8 cellular contexts compared by ENCODE assay signal in genomic region chr1:182962554-182963115, GRCh38. TPM values are rescaled to one million over a fixed set of nuclear protein-coding genes. Genes with fewer than 3 reads are reported as not detected.
DNase-seq lines count a peak whose midpoint lies in the region; ATAC-seq and TF ChIP-seq lines count a peak whose summit lies in the region.

No MANE protein-coding gene starts in this region.

- H3K27ac ChIP-seq in transverse colon = peak overlapping the region in 3 of 4 donors; percentile 34 to 71 (median 39)

- H3K36me3 Mint-ChIP-seq in T-helper 17 cell (ENCODE audit: low read depth) = no peaks in the 10 kb centered on the region

- peak; percentile 86 to 90 (median 89) for TF ChIP-seq CTCF in transverse colon (IDR thresholded peaks at IDR 0.05)

- H3K4me3 Mint-ChIP-seq in T-helper 17 cell = no peak overlapping the region

- no peaks in the 10 kb centered on the region for H3K27me3 ChIP-seq in transverse colon

- DNase-seq in CD1c-positive myeloid dendritic cell (ENCODE audit: extremely low spot score) (peak; percentile 73), NCI-H187 (lab: John Stamatoyannopoulos, UW) (peak; percentile 82 to 85), T-helper 17 cell (no peak), mucosa of gallbladder (ENCODE audit: low spot score) (peak; percentile 67), transverse colon (peak; percentile 81)

- H3K9me3 ChIP-seq in T-helper 17 cell (ENCODE audit: control insufficient read depth, low read length, poor library complexity, severe bottlenecking) (no peaks in the 10 kb centered on the region), transverse colon (no peaks in the 10 kb centered on the region)

- peaks cover 38% of the 10 kb centered on the region for H3K27me3 Mint-ChIP-seq in T-helper 17 cell

- H3K27ac Mint-ChIP-seq in T-helper 17 cell = no peak overlapping the region

- H3K4me1 Mint-ChIP-seq in T-helper 17 cell = peaks cover 8% of the 10 kb centered on the region

- no peak for TF ChIP-seq EP300 in transverse colon (IDR thresholded peaks at IDR 0.05; ENCODE audit: low read depth)

- H3K4me3 ChIP-seq in transverse colon = peak overlapping the region in 1 of 4 donors; percentile 9

- in situ Hi-C loops in transverse colon (cut with MboI; ENCODE audit: low pct_ligation_motif_present in 1 of 4, low pct_unique_long_range_greater_than_20kb in 1 of 4, low sequenced_read_pairs in 3 of 4) = loop anchor here (10.0 to 25.0 kb wide), 3 partner anchors 262 to 322 kb away; no protein-coding TSS in a partner anchor

- no peaks in the 10 kb centered on the region for H3K36me3 ChIP-seq in transverse colon

- WGBS in transverse colon (ENCODE audit: low coverage in 1 of 2), 2 donors = 7 to 10% methylated on average over 6 of the region's 6 CpGs

- intact Hi-C loops in transverse colon (cut with DNase I; ENCODE audit: low total_unique reads) = loop anchor here (10.0 kb wide), 3 partner anchors 62 to 272 kb away; partner anchors contain the start of gene LAMC1

- peaks cover 0 to 7% (median 0%) of the 10 kb centered on the region in 4 donors for H3K4me1 ChIP-seq in transverse colon

- TF ChIP-seq POLR2A in transverse colon (IDR thresholded peaks at IDR 0.05) = no peak

- ATAC-seq in GM18870 (IDR thresholded peaks at IDR 0.05; ENCODE audit: unreplicated experiment) (peak; percentile 90), HG03060 (IDR thresholded peaks at IDR 0.05; ENCODE audit: low read depth, unreplicated experiment) (peak; percentile 88), T-helper 17 cell (peak; percentile 70), esophagus mucosa (peak; percentile 100)

RNA-seq across cellular contexts. Expression of gene SHCBP1L, which starts 9.7 kb away (rescaled TPM):
- total RNA-seq in T-helper 17 cell (not detected), esophagus mucosa (not detected), mucosa of gallbladder (not detected), transverse colon (not detected)

Comparison
In these comparisons a context has a peak if more than half of its experiments do, and no peak if none do; other contexts are left out.
1. DNase-seq: peak in CD1c-positive myeloid dendritic cell (single experiment), NCI-H187 (2 of 2), mucosa of gallbladder (single experiment) and transverse colon (single experiment); none in T-helper 17 cell (0 of 3).
2. Peak in every context shown above with its lines, with median percentiles within 50 percentile points of each other: ATAC-seq.